13 cellular contexts compared by ENCODE assay signal in the genomic region with DNA sequence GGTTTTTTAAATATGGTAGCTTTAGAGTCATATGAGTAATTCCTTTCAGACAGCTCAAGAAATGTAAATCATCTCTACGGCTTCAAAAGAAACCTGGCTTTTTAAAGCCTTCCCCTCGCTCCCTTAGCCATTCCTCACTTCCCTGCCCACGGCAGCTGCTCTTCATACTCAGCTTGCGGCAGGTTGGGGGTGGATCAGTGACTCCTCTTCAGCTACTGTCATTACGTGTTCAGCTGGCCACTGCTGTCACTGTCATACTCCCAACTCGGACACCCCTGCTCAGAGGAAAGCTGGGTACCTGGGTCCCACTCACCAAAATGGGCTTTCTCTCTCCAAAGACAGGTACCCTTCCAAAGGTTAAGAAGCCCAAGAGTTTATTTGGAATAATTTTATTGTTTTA. TPM values are rescaled to one million over a fixed set of nuclear protein-coding genes. Genes with fewer than 3 reads are reported as not detected.
A peak's percentile ranks its signal among the peaks of the same experiment; 100 is the strongest.
DNase-seq lines count a peak whose midpoint lies in the region; ATAC-seq and TF ChIP-seq lines count a peak whose summit lies in the region.
"Had no signal": no experiment of that assay in that cellular context is flagged by ENCODE, and none has a peak within 500 bp of the region (broad histone marks: within the 10 kb centered on the region; RNA-seq: fewer than 3 reads in every experiment).

No MANE protein-coding gene starts in this region.

- peaks cover 61% of the 10 kb centered on the region for H3K4me1 Mint-ChIP-seq in activated naive CD4-positive, alpha-beta T cell treated with anti-CD3 and anti-CD28 coated beads, Interleukin-2, amount 10 ng/mL, durations not matched to agents 7 days and 5 days
- H3K4me1 Mint-ChIP-seq in nephron progenitor cell: peaks cover 23% of the 10 kb centered on the region

- ATAC-seq in GM18870 (IDR thresholded peaks at IDR 0.05; ENCODE audit: unreplicated experiment): no peak
- no peak for ATAC-seq in GM19328 (IDR thresholded peaks at IDR 0.05; ENCODE audit: unreplicated experiment)
- ATAC-seq: Panc1 had no signal

- no peak overlapping the region for H2AFZ ChIP-seq in hepatocyte
- H2AFZ ChIP-seq in OCI-LY7 (ENCODE audit: low read length): no peak overlapping the region

- no peaks in the 10 kb centered on the region for H3K36me3 ChIP-seq in hepatocyte (replicated peaks; ENCODE audit: insufficient read depth, low read depth)
- H3K36me3 ChIP-seq in OCI-LY7 (ENCODE audit: insufficient read depth, low read length): peaks cover 100% of the 10 kb centered on the region

- no TSS peak for BruUV-seq in OCI-LY7 (replicated peaks; lab: Mats Ljungman, UMichigan)

- POLR2A ChIA-PET in OCI-LY7 (lab: Charles Lee): interaction anchor here (0.7 to 1.7 kb wide), 3 partner anchors 10 to 34 kb away, joined by 3 to 4 read pairs (median 3); no protein-coding TSS in a partner anchor

- 91% methylated on average over 6 of the region's 6 CpGs for WGBS in hepatocyte (ENCODE audit: low lambda C conversion rate, missing lambda C conversion rate)

- H3K4me2 ChIP-seq in hepatocyte (peak overlapping the region; percentile 29), OCI-LY7 (ENCODE audit: low read length) (no peak overlapping the region)

- H3K36me3 Mint-ChIP-seq in activated naive CD4-positive, alpha-beta T cell treated with anti-CD3 and anti-CD28 coated beads, Interleukin-2, amount 10 ng/mL, durations not matched to agents 7 days and 5 days: peaks cover 52% of the 10 kb centered on the region
- peaks cover 96% of the 10 kb centered on the region for H3K36me3 Mint-ChIP-seq in nephron progenitor cell (ENCODE audit: low read depth)

- H4K20me1 ChIP-seq in hepatocyte (ENCODE audit: insufficient read depth, poor library complexity, severe bottlenecking) (peaks cover 95% of the 10 kb centered on the region), OCI-LY7 (ENCODE audit: insufficient read depth, low read length) (peaks cover 57% of the 10 kb centered on the region)

- no peaks in the 10 kb centered on the region for H3K27me3 ChIP-seq in hepatocyte
- H3K27me3 ChIP-seq: cardiac muscle cell had no signal

- TF ChIP-seq CTCF in hepatocyte (IDR thresholded peaks at IDR 0.05; ENCODE audit: poor library complexity): no peak
- TF ChIP-seq CTCF in nephron progenitor cell (IDR thresholded peaks at IDR 0.05): no peak
- no peak for TF ChIP-seq CTCF in OCI-LY7 (conservative IDR thresholded peaks at IDR 0.05; ENCODE audit: low read length)

- DNase-seq in stimulated activated CD4-positive, alpha-beta T cell treated with anti-CD3 and anti-CD28 coated beads, Interleukin-1b, Interleukin-23, amount 100 ng/mL, for 48 hours: peak; percentile 16
- no peak for DNase-seq in stimulated activated CD4-positive, alpha-beta T cell treated with anti-CD3 and anti-CD28 coated beads, Interleukin-2, amount 100 ng/mL, for 24 hours
- DNase-seq in activated naive CD4-positive, alpha-beta T cell treated with anti-CD3 and anti-CD28 coated beads, Interleukin-2, amount 10 ng/mL, durations not matched to agents 7 days and 5 days: no peak
- DNase-seq in hepatocyte (ENCODE audit: low spot score) (no peak), nephron progenitor cell (no peak), OCI-LY7 (ENCODE audit: low spot score) (no peak)
- DNase-seq: activated T-cell treated with anti-CD3 and anti-CD28 coated beads, Interleukin-2, amount 50 U/mL, for 48 hours; COR-L47 had no signal

- CTCF ChIA-PET in activated naive CD4-positive, alpha-beta T cell treated with anti-CD3 and anti-CD28 coated beads, Interleukin-2, amount 10 ng/mL, durations not matched to agents 7 days and 5 days (lab: Charles Lee): interaction anchor here (0.7 to 1.2 kb wide), 2 partner anchors 14 to 35 kb away, joined by 3 to 4 read pairs; no protein-coding TSS in a partner anchor
- CTCF ChIA-PET in OCI-LY7 (lab: Charles Lee; ENCODE audit: unreplicated experiment): no interaction called here

- peak overlapping the region; percentile 30 for H3K27ac Mint-ChIP-seq in activated naive CD4-positive, alpha-beta T cell treated with anti-CD3 and anti-CD28 coated beads, Interleukin-2, amount 10 ng/mL, durations not matched to agents 7 days and 5 days
- no peak overlapping the region for H3K27ac Mint-ChIP-seq in nephron progenitor cell

- H3K79me2 ChIP-seq in hepatocyte: peaks cover 100% of the 10 kb centered on the region
- H3K79me2 ChIP-seq in OCI-LY7 (ENCODE audit: insufficient read depth, low read depth, low read length): peaks cover 100% of the 10 kb centered on the region

- no peaks in the 10 kb centered on the region for H3K27me3 Mint-ChIP-seq in activated naive CD4-positive, alpha-beta T cell treated with anti-CD3 and anti-CD28 coated beads, Interleukin-2, amount 10 ng/mL, durations not matched to agents 7 days and 5 days
- peaks cover 3% of the 10 kb centered on the region for H3K27me3 Mint-ChIP-seq in nephron progenitor cell (ENCODE audit: low read depth, poor library complexity)

- peaks cover 1% of the 10 kb centered on the region for H3K9me3 Mint-ChIP-seq in activated naive CD4-positive, alpha-beta T cell treated with anti-CD3 and anti-CD28 coated beads, Interleukin-2, amount 10 ng/mL, durations not matched to agents 7 days and 5 days
- H3K9me3 Mint-ChIP-seq in nephron progenitor cell: peaks cover 61% of the 10 kb centered on the region

- H3K9me3 ChIP-seq in hepatocyte (ENCODE audit: low read depth): no peaks in the 10 kb centered on the region
- peaks cover 8% of the 10 kb centered on the region; the same call in 1 of the 2 replicates for H3K9me3 ChIP-seq in OCI-LY7 (ENCODE audit: low read length)

- H3K4me3 ChIP-seq in hepatocyte (no peak overlapping the region), OCI-LY7 (ENCODE audit: low read depth, low read length, poor library complexity, severe bottlenecking) (no peak overlapping the region)
- H3K4me3 ChIP-seq: cardiac muscle cell had no signal

- no peaks in the 10 kb centered on the region for H3K9me2 ChIP-seq in hepatocyte (replicated peaks; ENCODE audit: insufficient read depth)
- no peaks in the 10 kb centered on the region for H3K9me2 ChIP-seq in OCI-LY7 (ENCODE audit: insufficient read depth, low read length)

- H3K4me1 ChIP-seq in hepatocyte (ENCODE audit: insufficient read depth) (peaks cover 15% of the 10 kb centered on the region), OCI-LY7 (ENCODE audit: insufficient read depth, low read length, poor library complexity, severe bottlenecking) (peaks cover 17% of the 10 kb centered on the region)

- intact Hi-C loops in OCI-LY7 (cut with micrococcal nuclease; ENCODE audit: unreplicated experiment): no loop called here

- no peak overlapping the region for H3K4me3 Mint-ChIP-seq in activated naive CD4-positive, alpha-beta T cell treated with anti-CD3 and anti-CD28 coated beads, Interleukin-2, amount 10 ng/mL, durations not matched to agents 7 days and 5 days
- H3K4me3 Mint-ChIP-seq in nephron progenitor cell: no peak overlapping the region

- H3K27ac ChIP-seq in hepatocyte (no peak overlapping the region), OCI-LY7 (ENCODE audit: low read depth, low read length, poor library complexity, severe bottlenecking) (no peak overlapping the region)
- H3K27ac ChIP-seq: cardiac muscle cell, epithelial cell of prostate had no signal

RNA-seq across cellular contexts. Expression of gene YWHAG, which starts 6.6 kb away (rescaled TPM):
- total RNA-seq in hepatocyte (106 and 117 TPM in 2 replicates), OCI-LY7 (2022) (109 and 126 TPM in 2 replicates)
- polyA plus RNA-seq in hepatocyte: 12.6 and 17.2 TPM in 2 replicates
- 42.6 and 45.5 TPM in 2 replicates for total RNA-seq in OCI-LY7 (2014; rRNA removed; shearing (Covaris generic))

RNA-seq across cellular contexts. Expression of gene HSPB1, which starts 49.7 kb away (rescaled TPM):
- total RNA-seq in hepatocyte (186 and 205 TPM in 2 replicates), OCI-LY7 (2022) (349 and 470 TPM in 2 replicates)
- polyA plus RNA-seq in hepatocyte: 1,525 and 1,553 TPM in 2 replicates
- total RNA-seq in OCI-LY7 (2014; rRNA removed; shearing (Covaris generic)): 133 and 204 TPM in 2 replicates

RNA-seq across cellular contexts. Expression of gene SSC4D, which starts 57.3 kb away (rescaled TPM):
- 6.9 and 9.7 TPM in 2 replicates for total RNA-seq in hepatocyte
- polyA plus RNA-seq in hepatocyte: 11.0 and 14.5 TPM in 2 replicates
- 1.3 TPM in 1 of 2 replicates, not detected in the other for total RNA-seq in OCI-LY7 (2014; rRNA removed; shearing (Covaris generic))
- 0.44 TPM in 1 of 2 replicates, not detected in the other for total RNA-seq in OCI-LY7 (2022)
